Comparison of ENCODE assay signal across 21 cellular contexts in the genomic region with DNA sequence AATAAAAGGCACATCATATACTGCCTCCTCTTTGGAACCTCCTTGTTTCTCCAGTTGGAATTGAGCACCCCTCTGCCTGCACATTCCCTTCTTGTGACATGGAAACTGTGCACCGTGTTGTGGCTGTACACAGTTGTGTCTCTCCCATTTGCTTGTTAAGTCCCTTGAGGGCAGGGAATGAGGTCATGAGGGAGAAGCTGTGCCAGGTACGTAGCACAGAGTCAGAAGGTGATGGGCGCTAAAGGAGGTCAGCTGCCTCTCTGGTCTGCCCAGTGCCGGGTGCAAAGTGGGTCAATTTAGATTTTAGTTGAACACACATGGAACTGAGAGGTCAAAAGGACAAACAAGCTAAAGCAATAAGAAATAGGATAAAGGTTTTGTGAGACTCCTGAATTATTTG.
DNase-seq lines count a peak whose midpoint lies in the region; ATAC-seq, FAIRE-seq and TF ChIP-seq lines count a peak whose summit lies in the region.
"Had no signal": no experiment of that assay in that cellular context is flagged by ENCODE, and none has a peak within 500 bp of the region (broad histone marks: within the 10 kb centered on the region; RNA-seq: fewer than 3 reads in every experiment).

No MANE protein-coding gene starts in this region.

- TF ChIP-seq RAD21 in H1 (IDR thresholded peaks at IDR 0.05 in 1 of 2, conservative IDR thresholded peaks at IDR 0.05 in 1 of 2; ENCODE audit: low read depth in 2 of 2, low read length in 2 of 2) = no peak

- H3K36me3 ChIP-seq in BLaER1 (no peaks in the 10 kb centered on the region), Karpas-422 (ENCODE audit: insufficient read depth, low read length) (no peaks in the 10 kb centered on the region), H1 (ENCODE audit: control insufficient read depth in 2 of 4, insufficient read depth in 4 of 4, low read length in 3 of 4) (no peaks in the 10 kb centered on the region)
- H3K36me3 ChIP-seq: Peyer's patch had no signal

- WGBS in H1 (ENCODE audit: extremely low coverage in 1 of 2, insufficient coverage in 1 of 2, insufficient read length in 1 of 2, insufficient replicate concordance in 2 of 2, low coverage in 1 of 2, low lambda C conversion rate in 2 of 2, missing lambda C conversion rate in 1 of 2), 2 experiments = 89% methylated on average over 4 of the region's 4 CpGs; no CpG with 5 or more reads in 1 of the 2 experiments

- H2BK5ac ChIP-seq in H1 (ENCODE audit: low read depth, low read length) = no peak overlapping the region

- no peak overlapping the region for H2AK5ac ChIP-seq in H1 (ENCODE audit: low read depth, low read length)

- TF ChIP-seq POLR2A in H1 (IDR thresholded peaks at IDR 0.05; ENCODE audit: control extremely low read depth in 1 of 2, low read depth in 2 of 2, low read length in 2 of 2) = no peak

- TF ChIP-seq EP300 in H1 (IDR thresholded peaks at IDR 0.05; ENCODE audit: borderline replicate concordance in 1 of 2, low read depth in 2 of 2, low read length in 2 of 2) = no peak

- no peak overlapping the region for H3K4ac ChIP-seq in H1 (replicated peaks; ENCODE audit: insufficient read length, low read depth, low read length)

- no peak overlapping the region for H2BK120ac ChIP-seq in H1 (replicated peaks; ENCODE audit: low read depth, low read length)

- H3K18ac ChIP-seq in H1 (ENCODE audit: extremely low read depth, low read length) = no peak overlapping the region

- no peak for FAIRE-seq in H1 (lab: Jason Lieb, UNC)
- FAIRE-seq: D721Med, G401.6, HepG2 had no signal

- no peaks in the 10 kb centered on the region for H3K79me1 ChIP-seq in H1 (ENCODE audit: low read depth, low read length)

- no peak overlapping the region; the same call in 1 of the 2 replicates for H4K8ac ChIP-seq in H1 (ENCODE audit: extremely low read depth, insufficient read depth, low read length)

- H2BK20ac ChIP-seq in H1 (ENCODE audit: low read length) = no peak overlapping the region

- H4K20me1 ChIP-seq in BLaER1 (no peaks in the 10 kb centered on the region), Karpas-422 (ENCODE audit: insufficient read depth, low read depth, low read length) (no peaks in the 10 kb centered on the region), H1 (replicated peaks in 1 of 2; ENCODE audit: control insufficient read depth in 1 of 2, insufficient read depth in 2 of 2, low read length in 2 of 2) (no peaks in the 10 kb centered on the region)

- no peaks in the 10 kb centered on the region for H3K9me3 ChIP-seq in BLaER1
- no peaks in the 10 kb centered on the region for H3K9me3 ChIP-seq in Karpas-422 (ENCODE audit: low read length)
- H3K9me3 ChIP-seq in H1 (ENCODE audit: insufficient read depth in 2 of 2, low read depth in 1 of 2, low read length in 1 of 2) = no peaks in the 10 kb centered on the region
- H3K9me3 ChIP-seq: Peyer's patch had no signal

- H4K91ac ChIP-seq in H1 (replicated peaks; ENCODE audit: insufficient read length, low read length) = peak overlapping the region; percentile 44

- no peak overlapping the region for H3K27ac ChIP-seq in BLaER1
- H3K27ac ChIP-seq in Karpas-422 (ENCODE audit: low read length) = peak overlapping the region; percentile 81; the same call in 1 of the 2 replicates
- no peak overlapping the region for H3K27ac ChIP-seq in H1 (ENCODE audit: low read depth, low read length)
- H3K27ac ChIP-seq: Peyer's patch had no signal

- H3K27me3 ChIP-seq in BLaER1 (no peaks in the 10 kb centered on the region), Karpas-422 (ENCODE audit: low read length) (no peaks in the 10 kb centered on the region), H1 (replicated peaks in 1 of 4; ENCODE audit: control insufficient read depth in 3 of 4, extremely low read depth in 1 of 4, insufficient read depth in 3 of 4, low read length in 3 of 4) (no peaks in the 10 kb centered on the region)
- H3K27me3 ChIP-seq: Peyer's patch had no signal

- H2BK15ac ChIP-seq in H1 (ENCODE audit: low read length) = no peak overlapping the region

- no peak for DNase-seq in Karpas-422
- DNase-seq in H1 (ENCODE audit: low read depth in 1 of 2, low spot score in 2 of 2) = no peak
- peak; percentile 7 for DNase-seq in myocyte (ENCODE audit: low read depth)
- no peak for DNase-seq in NCI-H1092 treated with DMSO at 0.1 percent for 48 hours (lab: John Stamatoyannopoulos, UW)
- no peak for DNase-seq in NCI-H146 (lab: John Stamatoyannopoulos, UW)
- DNase-seq: CD4-positive, alpha-beta T cell; DMS53; Kasumi-1; NCI-H1105 treated with DMSO at 0.1 percent for 48 hours; NCI-H2029; NCI-H446; NCI-H524 treated with DMSO at 0.1 percent for 48 hours; NCI-H82; Peyer's patch; SHP77 treated with DMSO at 0.1 percent for 48 hours had no signal

- TF ChIP-seq CTCF in H1 (IDR thresholded peaks at IDR 0.05; ENCODE audit: control extremely low read depth in 1 of 3, insufficient read depth in 1 of 3, low read depth in 1 of 3, low read length in 3 of 3) = no peak

- ATAC-seq in GM18511 (IDR thresholded peaks at IDR 0.05; ENCODE audit: unreplicated experiment) = no peak
- ATAC-seq: HCT116, HepG2 had no signal

- H2AFZ ChIP-seq in Karpas-422 (ENCODE audit: low read length) = no peak overlapping the region
- no peak overlapping the region for H2AFZ ChIP-seq in H1 (ENCODE audit: low read length)

- H3K79me2 ChIP-seq in Karpas-422 (ENCODE audit: low read length) = no peaks in the 10 kb centered on the region
- no peaks in the 10 kb centered on the region for H3K79me2 ChIP-seq in H1 (ENCODE audit: control insufficient read depth in 1 of 2, insufficient read depth in 2 of 2, low read length in 2 of 2)

- POLR2A ChIA-PET in H1 (lab: Charles Lee; ENCODE audit: partially characterized antibody) = no interaction called here

- H3K9me2 ChIP-seq in Karpas-422 (replicated peaks; ENCODE audit: insufficient read depth, low read length) = no peaks in the 10 kb centered on the region

- CTCF ChIA-PET in H1 (lab: Charles Lee; ENCODE audit: partially characterized antibody) = interaction anchor here (1.0 kb wide), 1 partner anchor 128 kb away, joined by 3 read pairs; no protein-coding TSS in a partner anchor

- no peaks in the 10 kb centered on the region for H3K23me2 ChIP-seq in H1 (ENCODE audit: low read depth, low read length)

- no peak overlapping the region for H3K14ac ChIP-seq in H1 (ENCODE audit: insufficient read length)

- H3K4me1 ChIP-seq in BLaER1 (peaks cover 16% of the 10 kb centered on the region), Karpas-422 (ENCODE audit: low read length) (peaks cover 39% of the 10 kb centered on the region), H1 (replicated peaks in 1 of 4; ENCODE audit: control insufficient read depth in 3 of 4, insufficient read depth in 4 of 4, low read length in 3 of 4) (peaks cover 0 to 5% (median 0%) of the 10 kb centered on the region in 4 experiments; a peak in 2 of 7 replicates)
- H3K4me1 ChIP-seq: Peyer's patch had no signal

- H3K23ac ChIP-seq in H1 (ENCODE audit: insufficient read length) = no peak overlapping the region

- no peak overlapping the region for H3K9ac ChIP-seq in BLaER1
- H3K9ac ChIP-seq in Karpas-422 (ENCODE audit: low read length) = 0 out of 2 replicates have a peak overlapping the region, but pooled peaks have one; percentile 58
- H3K9ac ChIP-seq in H1 (replicated peaks in 1 of 4; ENCODE audit: extremely low read depth in 1 of 4, low read depth in 3 of 4, low read length in 3 of 4) = no peak overlapping the region

- no peak overlapping the region for H4K5ac ChIP-seq in H1 (ENCODE audit: insufficient read length, low read depth, low read length)

- H3K4me3 ChIP-seq in BLaER1 (no peak overlapping the region), Karpas-422 (ENCODE audit: low read length) (peak overlapping the region; percentile 49), H1 (ENCODE audit: extremely low read depth in 1 of 4, insufficient read depth in 2 of 4, low read depth in 3 of 4, low read length in 4 of 4) (no peak overlapping the region)
- H3K4me3 ChIP-seq: Peyer's patch had no signal

- peak overlapping the region; percentile 55 for H3K4me2 ChIP-seq in BLaER1
- H3K4me2 ChIP-seq in Karpas-422 (ENCODE audit: low read depth, low read length, poor library complexity, severe bottlenecking) = peak overlapping the region; percentile 66
- no peak overlapping the region for H3K4me2 ChIP-seq in H1 (ENCODE audit: insufficient read depth in 1 of 2, low read depth in 2 of 2, low read length in 2 of 2)

- no peak overlapping the region for H2BK12ac ChIP-seq in H1 (ENCODE audit: low read depth, low read length)

- H3K56ac ChIP-seq in H1 (replicated peaks; ENCODE audit: insufficient read length, low read depth, low read length) = no peak overlapping the region

TF ChIP-seq in H1, 55 proteins besides CTCF, POLR2A, EP300 and RAD21:
- TF ChIP-seq YY1 (IDR thresholded peaks at IDR 0.05; ENCODE audit: low read depth, low read length) (no peak), CBX8 (IDR thresholded peaks at IDR 0.05; ENCODE audit: borderline replicate concordance, low read depth, low read length) (no peak), RFX5 (IDR thresholded peaks at IDR 0.05; ENCODE audit: borderline replicate concordance, low read depth, low read length) (no peak), KDM5A (IDR thresholded peaks at IDR 0.05; ENCODE audit: low read length) (no peak), BRCA1 (IDR thresholded peaks at IDR 0.05; ENCODE audit: low read depth, low read length) (no peak), NRF1 (IDR thresholded peaks at IDR 0.05; ENCODE audit: low read depth, low read length) (no peak), HDAC2 (IDR thresholded peaks at IDR 0.05; ENCODE audit: borderline replicate concordance in 1 of 2, low read depth in 2 of 2, low read length in 2 of 2) (no peak), KDM1A (IDR thresholded peaks at IDR 0.05; ENCODE audit: borderline replicate concordance, low read length) (no peak)

Comparison
In these comparisons a context has a peak if more than half of its experiments do, and no peak if none do; other contexts are left out.
1. H3K4me2 ChIP-seq: peak in BLaER1 (single experiment) and Karpas-422 (single experiment); none in H1 (0 of 2).